19 cellular contexts compared by ENCODE assay signal in genomic region chr4:68929076-68929737, GRCh38. TPM values are rescaled to one million over a fixed set of nuclear protein-coding genes. Genes with fewer than 3 reads are reported as not detected.
DNase-seq lines count a peak whose midpoint lies in the region; ATAC-seq, FAIRE-seq and TF ChIP-seq lines count a peak whose summit lies in the region.
"Had no signal": no experiment of that assay in that cellular context is flagged by ENCODE, and none has a peak within 500 bp of the region (broad histone marks: within the 10 kb centered on the region; RNA-seq: fewer than 3 reads in every experiment).

No MANE protein-coding gene starts in this region.

- H4K20me1 ChIP-seq in HepG2 (ENCODE audit: insufficient read depth, low read length): no peaks in the 10 kb centered on the region
- H4K20me1 ChIP-seq in GM12878 (ENCODE audit: control insufficient read depth, insufficient read depth): no peaks in the 10 kb centered on the region
- H4K20me1 ChIP-seq in neural cell (ENCODE audit: insufficient read depth): no peaks in the 10 kb centered on the region

- no peaks in the 10 kb centered on the region for H3K9me2 ChIP-seq in neural cell (ENCODE audit: insufficient read depth, low read length)

- TF ChIP-seq EP300 in HepG2 (IDR thresholded peaks at IDR 0.05; ENCODE audit: low read depth in 2 of 2, low read length in 2 of 2) (no peak), HepG2 (CRISPR knock-in tag; IDR thresholded peaks at IDR 0.05; ENCODE audit: borderline replicate concordance) (no peak), GM12878 (IDR thresholded peaks at IDR 0.05; ENCODE audit: borderline replicate concordance in 1 of 2, control insufficient read depth in 1 of 2, low read depth in 2 of 2, low read length in 2 of 2) (no peak), neural cell (conservative IDR thresholded peaks at IDR 0.05; ENCODE audit: poor library complexity, severe bottlenecking) (peak; percentile 63)

- POLR2A ChIA-PET in HepG2 (lab: Yijun Ruan, JAX): no interaction called here
- POLR2A ChIA-PET in GM12878 (lab: Charles Lee): no interaction called here

- FAIRE-seq in HepG2 (lab: Jason Lieb, UNC) (no peak), GM12878 (lab: Jason Lieb, UNC) (no peak)
- FAIRE-seq: H54 had no signal

- WGBS in HepG2 (ENCODE audit: low lambda C conversion rate): 98% methylated on average over 3 of the region's 3 CpGs
- WGBS in right lobe of liver (ENCODE audit: insufficient coverage, low coverage, low lambda C conversion rate, missing lambda C conversion rate): 60% methylated on average over 3 of the region's 3 CpGs
- WGBS in GM12878 (ENCODE audit: insufficient coverage, insufficient replicate concordance, low lambda C conversion rate, missing lambda C conversion rate): 21% methylated on average over 3 of the region's 3 CpGs

- H3K4me3 ChIP-seq in HepG2 (replicated peaks in 1 of 3; ENCODE audit: insufficient read depth in 1 of 3, low read depth in 2 of 3, low read length in 3 of 3) (no peak overlapping the region), right lobe of liver (no peak overlapping the region), GM12878 (no peak overlapping the region), neural cell (ENCODE audit: low read length) (no peak overlapping the region)
- H3K4me3 ChIP-seq: HAP-1 had no signal

- H3K4me1 ChIP-seq in HepG2 (ENCODE audit: insufficient read depth, low read length) (peaks cover 13% of the 10 kb centered on the region; the same call in 1 of the 2 replicates), right lobe of liver (no peaks in the 10 kb centered on the region), GM12878 (ENCODE audit: control insufficient read depth, insufficient read depth, low read length) (no peaks in the 10 kb centered on the region)
- H3K4me1 ChIP-seq: HAP-1 had no signal

- TF ChIP-seq CTCF in HepG2 (CRISPR knock-in tag; IDR thresholded peaks at IDR 0.05) (no peak), right lobe of liver (IDR thresholded peaks at IDR 0.05) (no peak), GM12878 (IDR thresholded peaks at IDR 0.05 in 2 of 3, conservative IDR thresholded peaks at IDR 0.05 in 1 of 3; ENCODE audit: control insufficient read depth in 2 of 3, extremely low read depth in 1 of 3, insufficient read depth in 1 of 3, low read depth in 3 of 3, low read length in 3 of 3) (no peak), neural cell (IDR thresholded peaks at IDR 0.05; ENCODE audit: poor library complexity, severe bottlenecking) (no peak), progenitor cell of endocrine pancreas (IDR thresholded peaks at IDR 0.05; ENCODE audit: unreplicated experiment) (no peak)

- H2AFZ ChIP-seq in HepG2 (ENCODE audit: low read length) (no peak overlapping the region), GM12878 (ENCODE audit: control insufficient read depth, low read depth, low read length) (no peak overlapping the region), neural cell (ENCODE audit: low read depth, low read length) (no peak overlapping the region)

- no peak overlapping the region for H3K9ac ChIP-seq in HepG2 (ENCODE audit: insufficient read depth, low read depth, low read length)
- no peak overlapping the region for H3K9ac ChIP-seq in GM12878 (ENCODE audit: control insufficient read depth, insufficient read depth, low read length)
- H3K9ac ChIP-seq in neural cell (ENCODE audit: low read length): no peak overlapping the region

- DNase-seq in HepG2 (ENCODE audit: low spot score): no peak
- DNase-seq in right lobe of liver: no peak
- no peak for DNase-seq in GM12878 (ENCODE audit: low read depth, low spot score)
- DNase-seq in UCSD-AML1 (lab: John Stamatoyannopoulos, UW; ENCODE audit: unreplicated experiment): no peak
- no peak for DNase-seq in progenitor cell of endocrine pancreas (ENCODE audit: low spot score, unreplicated experiment)
- DNase-seq: ACHN; C1 segment of cervical spinal cord; Calu3; CD4-positive, alpha-beta memory T cell; COR-L47; DMS153; DND-41; GOT3; HFFc6 had no signal

- in situ Hi-C loops in HepG2 (cut with HindIII; ENCODE audit: extremely low pct_ligation_motif_present, low pct_unique_long_range_greater_than_20kb): no loop called here
- in situ Hi-C loops in GM12878 (cut with MboI): no loop called here

- no peaks in the 10 kb centered on the region for H3K27me3 Mint-ChIP-seq in progenitor cell of endocrine pancreas
- H3K27me3 Mint-ChIP-seq: CD4-positive, alpha-beta memory T cell had no signal

- TSS peak; percentile 45 for BruUV-seq in HepG2 (replicated peaks; lab: Mats Ljungman, UMichigan)
- BruUV-seq in GM12878 (replicated peaks; lab: Mats Ljungman, UMichigan): no TSS peak

- peaks cover 10% of the 10 kb centered on the region for H3K36me3 Mint-ChIP-seq in progenitor cell of endocrine pancreas (ENCODE audit: insufficient read depth)
- H3K36me3 Mint-ChIP-seq: CD4-positive, alpha-beta memory T cell had no signal

- TF ChIP-seq POLR2A in HepG2 (IDR thresholded peaks at IDR 0.05; ENCODE audit: insufficient read depth in 1 of 2, low read depth in 2 of 2, low read length in 2 of 2) (no peak), right lobe of liver (IDR thresholded peaks at IDR 0.05) (no peak), GM12878 (IDR thresholded peaks at IDR 0.05; ENCODE audit: low read depth, low read length) (no peak)

- RAD21 ChIA-PET in GM12878 (lab: Charles Lee; ENCODE audit: unreplicated experiment): interaction anchor here (0.6 kb wide), 1 partner anchor 19 kb away, joined by 5 read pairs; no protein-coding TSS in a partner anchor

- no peaks in the 10 kb centered on the region for H3K9me3 ChIP-seq in HepG2 (ENCODE audit: low read length)
- H3K9me3 ChIP-seq in right lobe of liver: no peaks in the 10 kb centered on the region
- H3K9me3 ChIP-seq in GM12878 (replicated peaks; ENCODE audit: control insufficient read depth, insufficient read depth, low read length): no peaks in the 10 kb centered on the region
- H3K9me3 ChIP-seq in neural cell (ENCODE audit: low read length): no peaks in the 10 kb centered on the region
- H3K9me3 ChIP-seq: HAP-1 had no signal

- ATAC-seq in HepG2 (no peak), right lobe of liver (no peak), GM12878 (no peak)

- H3F3A ChIP-seq in neural cell (ENCODE audit: insufficient read depth, low read length, poor library complexity, severe bottlenecking): no peaks in the 10 kb centered on the region

- no peak overlapping the region for H3K27ac Mint-ChIP-seq in progenitor cell of endocrine pancreas
- H3K27ac Mint-ChIP-seq: CD4-positive, alpha-beta memory T cell; HFFc6 had no signal

- SMC1A ChIA-PET in GM12878 (lab: Charles Lee; ENCODE audit: uncharacterized antibody, unreplicated experiment): interaction anchor here (1.1 kb wide), 1 partner anchor 9 kb away, joined by 3 read pairs; no protein-coding TSS in a partner anchor

- H3K27ac ChIP-seq in HepG2 (ENCODE audit: extremely low read length, insufficient read depth, low read length) (no peak overlapping the region), right lobe of liver (no peak overlapping the region), GM12878 (ENCODE audit: control insufficient read depth, insufficient read depth) (no peak overlapping the region), neural cell (ENCODE audit: low read length) (no peak overlapping the region)
- H3K27ac ChIP-seq: 22Rv1 had no signal

- H3K36me3 ChIP-seq in HepG2 (replicated peaks in 1 of 2; ENCODE audit: control insufficient read depth in 1 of 2, insufficient read depth in 2 of 2, low read length in 2 of 2) (peaks cover 1 to 14% of the 10 kb centered on the region in 2 experiments; a peak in 3 of 5 replicates), right lobe of liver (peaks cover 0 to 3% (median 0%) of the 10 kb centered on the region in 4 donors), GM12878 (ENCODE audit: control insufficient read depth in 2 of 2, insufficient read depth in 2 of 2, low read length in 1 of 2) (no peaks in the 10 kb centered on the region), neural cell (ENCODE audit: insufficient read depth, low read length) (no peaks in the 10 kb centered on the region)
- H3K36me3 ChIP-seq: HAP-1 had no signal

- H3K4me1 Mint-ChIP-seq in progenitor cell of endocrine pancreas (ENCODE audit: low read depth): peaks cover 8% of the 10 kb centered on the region
- H3K4me1 Mint-ChIP-seq: CD4-positive, alpha-beta memory T cell had no signal

- no peak overlapping the region for H3K4me3 Mint-ChIP-seq in progenitor cell of endocrine pancreas (ENCODE audit: low read depth)
- H3K4me3 Mint-ChIP-seq: CD4-positive, alpha-beta memory T cell; HFFc6 had no signal

- H3K79me2 ChIP-seq in HepG2 (ENCODE audit: insufficient read depth, low read length): peaks cover 16% of the 10 kb centered on the region
- no peaks in the 10 kb centered on the region for H3K79me2 ChIP-seq in GM12878 (ENCODE audit: control insufficient read depth, insufficient read depth, low read length)
- no peaks in the 10 kb centered on the region for H3K79me2 ChIP-seq in neural cell (replicated peaks; ENCODE audit: insufficient read depth, low read length)

- intact Hi-C loops in HepG2 (cut with micrococcal nuclease; ENCODE audit: unreplicated experiment): no loop called here
- intact Hi-C loops in right lobe of liver (cut with DNase I): no loop called here
- intact Hi-C loops in GM12878 (cut with micrococcal nuclease; ENCODE audit: unreplicated experiment): no loop called here

- H3K27me3 ChIP-seq in HepG2 (ENCODE audit: control insufficient read depth in 1 of 2, insufficient read depth in 2 of 2, low read length in 2 of 2) (no peaks in the 10 kb centered on the region), right lobe of liver (no peaks in the 10 kb centered on the region), GM12878 (replicated peaks in 1 of 2; ENCODE audit: control insufficient read depth in 2 of 2, insufficient read depth in 2 of 2, low read length in 1 of 2) (no peaks in the 10 kb centered on the region), neural cell (ENCODE audit: insufficient read depth, low read depth, low read length) (no peaks in the 10 kb centered on the region)

- H3K4me2 ChIP-seq in HepG2 (ENCODE audit: low read depth, low read length): no peak overlapping the region
- no peak overlapping the region for H3K4me2 ChIP-seq in GM12878 (ENCODE audit: control insufficient read depth, insufficient read depth)
- no peak overlapping the region for H3K4me2 ChIP-seq in neural cell (ENCODE audit: low read length)

- peaks cover 17% of the 10 kb centered on the region for H3K9me3 Mint-ChIP-seq in progenitor cell of endocrine pancreas (ENCODE audit: low read depth)

- CTCF ChIA-PET in HepG2 (lab: Yijun Ruan, JAX; ENCODE audit: low intra/inter-chr PET ratio, low total read pairs): no interaction called here
- CTCF ChIA-PET in GM12878 (lab: Yijun Ruan, JAX): no interaction called here

- TF ChIP-seq RAD21 in HepG2 (CRISPR knock-in tag; IDR thresholded peaks at IDR 0.05) (no peak), GM12878 (IDR thresholded peaks at IDR 0.05; ENCODE audit: insufficient read depth, low read depth, low read length) (no peak), neural cell (conservative IDR thresholded peaks at IDR 0.05) (no peak)

RNA-seq across cellular contexts. Expression of gene UGT2A3, which starts 22.4 kb away (rescaled TPM):
- 74.1 and 97.2 TPM in 2 replicates for total RNA-seq in HepG2 (2016; rRNA removed; fragmentation: Illumina TruSeq; extraction: Trizol)
- total RNA-seq in HepG2 (2016; cell fraction: cytosol; rRNA removed; fragmentation: Illumina TruSeq; extraction: Trizol; ENCODE audit: low read depth): 6.3 and 6.5 TPM in 2 replicates
- total RNA-seq in HepG2 (2016; cell fraction: insoluble cytoplasmic fraction; rRNA removed; fragmentation: Illumina TruSeq; extraction: Trizol): 73.2 and 99.5 TPM in 2 replicates
- total RNA-seq in HepG2 (2016; cell fraction: membrane; rRNA removed; fragmentation: Illumina TruSeq; extraction: Trizol): 17.5 and 20.7 TPM in 2 replicates
- total RNA-seq in HepG2 (2016; cell fraction: nucleus; rRNA removed; fragmentation: Illumina TruSeq; extraction: Trizol): 94.2 and 98.1 TPM in 2 replicates
- polyA plus RNA-seq in HepG2 (2011; rRNA removed): 61.3 and 61.4 TPM in 2 replicates
- polyA plus RNA-seq in HepG2 (2011; cell fraction: cytosol; rRNA removed): 22.5 and 53.3 TPM in 2 replicates
- 14.1 and 24.7 TPM in 2 replicates for polyA plus RNA-seq in HepG2 (2011; cell fraction: nucleus; rRNA removed)
- 55.5 and 59.1 TPM in 2 replicates for polyA plus RNA-seq in HepG2 (2012)
- polyA plus RNA-seq in HepG2 (2016; cell fraction: cytosol; fragmentation: Illumina TruSeq; extraction: Trizol; ENCODE audit: low read depth): 3.0 and 3.5 TPM in 2 replicates
- polyA plus RNA-seq in HepG2 (2016; cell fraction: insoluble cytoplasmic fraction; fragmentation: Illumina TruSeq; extraction: Trizol; ENCODE audit: low read depth): 48.3 and 56.0 TPM in 2 replicates
- 6.8 and 8.4 TPM in 2 replicates for polyA plus RNA-seq in HepG2 (2016; cell fraction: membrane; fragmentation: Illumina TruSeq; extraction: Trizol; ENCODE audit: low read depth)
- polyA plus RNA-seq in HepG2 (2016; cell fraction: nucleus; fragmentation: Illumina TruSeq; extraction: Trizol; ENCODE audit: insufficient read depth, low read depth): 79.8 and 82.7 TPM in 2 replicates
- 21.0 TPM in 1 of 2 replicates, not detected in the other for polyA minus RNA-seq in HepG2 (2011; rRNA and poly(A)+ RNA removed; ENCODE audit: low replicate concordance)
- 30.6 and 42.4 TPM in 2 replicates for polyA minus RNA-seq in HepG2 (2011; cell fraction: cytosol; rRNA and poly(A)+ RNA removed)
- polyA minus RNA-seq in HepG2 (2011; cell fraction: nucleus; rRNA and poly(A)+ RNA removed): 35.9 and 55.9 TPM in 2 replicates
- total RNA-seq in right lobe of liver: 10 to 100 TPM; 17.5 to 45.2 (median 30.9) TPM
- total RNA-seq in GM12878 (2013; cell fraction: nucleolus; rRNA removed): not detected in 2 replicates
- 0.11 TPM in 2 replicates for total RNA-seq in GM12878 (2014; rRNA removed)
- total RNA-seq in GM12878 (2014; rRNA removed; fragmentation: Illumina TruSeq; extraction: Trizol): 0.09 TPM in 1 of 2 replicates, not detected in the other
- total RNA-seq in GM12878 (2021): not detected in 2 replicates
- polyA plus RNA-seq in GM12878 (2011; ENCODE audit: low read depth): not detected
- 0.04 and 0.06 TPM in 2 replicates for polyA plus RNA-seq in GM12878 (2011; rRNA removed)
- polyA plus RNA-seq in GM12878 (2011; cell fraction: cytosol; rRNA removed): not detected in 2 replicates
- not detected in 2 replicates for polyA plus RNA-seq in GM12878 (2011; cell fraction: nucleus; rRNA removed)
- 0.03 TPM in 1 of 2 replicates, not detected in the other for polyA plus RNA-seq in GM12878 (2012)
- 0.12 and 0.13 TPM in 2 replicates for polyA plus RNA-seq in GM12878 (2014; fragmentation: Illumina TruSeq; extraction: Trizol)
- polyA plus RNA-seq in GM12878 (2014; fragmentation: Nextera tagmentation; extraction: Ambion mirVana): under 1 TPM; 0.05 to 0.18 TPM
- polyA plus RNA-seq in GM12878 (2014; rRNA removed): 0.09 TPM in 1 of 2 replicates, not detected in the other
- under 1 TPM in 1 of 2 experiments, not detected in 1; 0.08 TPM for polyA plus RNA-seq in GM12878 (2016; fragmentation: Nextera tagmentation; extraction: Ambion mirVana)
- polyA minus RNA-seq in GM12878 (2011; rRNA and poly(A)+ RNA removed): 0.10 and 0.22 TPM in 2 replicates
- polyA minus RNA-seq in GM12878 (2011; cell fraction: cytosol; rRNA and poly(A)+ RNA removed): not detected in 2 replicates
- not detected in 2 replicates for polyA minus RNA-seq in GM12878 (2011; cell fraction: nucleus; rRNA and poly(A)+ RNA removed)
- polyA plus RNA-seq in neural cell: not detected in 2 replicates
- not detected in 2 replicates for polyA minus RNA-seq in neural cell
- 0.67 TPM in 2 replicates for total RNA-seq in progenitor cell of endocrine pancreas
- total RNA-seq: CD4-positive, alpha-beta memory T cell; HFFc6 had no signal
- polyA plus RNA-seq: BJ; CD4-positive, alpha-beta memory T cell had no signal
